ENCODE assay signal across 10 cellular contexts in the genomic region with DNA sequence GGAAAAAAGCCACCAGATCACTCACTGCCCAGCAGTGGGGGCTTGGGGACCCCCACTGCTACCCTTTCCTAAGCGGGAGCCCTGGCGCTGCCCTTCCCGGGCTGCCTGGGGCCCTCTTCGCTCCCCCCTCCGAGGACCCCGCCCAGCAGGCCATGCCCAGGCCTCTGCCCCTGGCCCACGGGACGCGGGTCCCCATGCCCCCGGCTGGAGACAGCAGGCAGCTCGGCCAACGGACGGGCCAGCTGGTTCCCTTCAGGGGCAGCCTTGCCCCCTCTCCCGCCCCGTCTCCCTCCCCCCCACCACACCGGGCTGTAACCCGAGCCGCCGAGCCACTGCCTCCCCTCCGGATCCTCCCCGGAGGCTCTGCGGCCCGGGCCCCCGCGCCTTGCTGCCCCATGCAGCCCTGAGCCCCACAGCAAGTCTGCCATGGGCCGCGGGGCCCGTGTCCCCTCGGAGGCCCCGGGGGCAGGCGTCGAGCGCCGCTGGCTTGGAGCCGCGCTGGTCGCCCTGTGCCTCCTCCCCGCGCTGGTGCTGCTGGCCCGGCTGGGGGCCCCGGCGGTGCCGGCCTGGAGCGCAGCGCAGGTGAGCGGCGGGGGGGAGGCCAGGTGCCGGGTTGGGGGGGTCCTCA. TPM values are rescaled to one million over a fixed set of nuclear protein-coding genes. Genes with fewer than 3 reads are reported as not detected.
DNase-seq lines count a peak whose midpoint lies in the region; ATAC-seq and TF ChIP-seq lines count a peak whose summit lies in the region.
"Had no signal": no experiment of that assay in that cellular context is flagged by ENCODE, and none has a peak within 500 bp of the region (broad histone marks: within the 10 kb centered on the region; RNA-seq: fewer than 3 reads in every experiment).

A gene (plus strand): TSS at position 381 of the 628 bp plus-strand sequence. CDS start 46 bp downstream, at position 427.

- no peaks in the 10 kb centered on the region for H3K27me3 Mint-ChIP-seq in CD8-positive, alpha-beta T cell (ENCODE audit: low read depth)

- H3K9me3 Mint-ChIP-seq in CD8-positive, alpha-beta T cell = no peaks in the 10 kb centered on the region

- intact Hi-C loops in CD8-positive, alpha-beta T cell (cut with DNase I, micrococcal nuclease) = loop anchor here (2.0 to 5.0 kb wide), 3 partner anchors 17 to 275 kb away; a partner anchor contains a TSS
- intact Hi-C loops in cardiac septum (cut with DNase I) = no loop called here

- H3K4me1 ChIP-seq in CD8-positive, alpha-beta T cell (ENCODE audit: insufficient read depth, low read length) = peaks cover 11% of the 10 kb centered on the region
- no peaks in the 10 kb centered on the region for H3K4me1 ChIP-seq in osteoblast (ENCODE audit: insufficient read depth, low read length)

- peak within 1 kb of the TSS; percentile 20 for H3K27ac ChIP-seq in CD8-positive, alpha-beta T cell (ENCODE audit: low read depth, low read length)
- H3K27ac ChIP-seq in osteoblast (ENCODE audit: low read depth, low read length) (no peak within 1 kb of the TSS), RWPE1 (no peak within 1 kb of the TSS)

- peaks cover 6% of the 10 kb centered on the region for H4K20me1 ChIP-seq in osteoblast (ENCODE audit: insufficient read depth, low read length)

- peaks cover 6% of the 10 kb centered on the region for H3K4me1 Mint-ChIP-seq in CD8-positive, alpha-beta T cell (ENCODE audit: low read depth)

- no peak within 1 kb of the TSS for H3K4me2 ChIP-seq in osteoblast (ENCODE audit: insufficient read depth, low read length)

- H2AFZ ChIP-seq in osteoblast (ENCODE audit: low read length) = no peak within 1 kb of the TSS

- H3K4me3 ChIP-seq in CD8-positive, alpha-beta T cell (ENCODE audit: low read depth, low read length) = no peak within 1 kb of the TSS
- no peak within 1 kb of the TSS for H3K4me3 ChIP-seq in osteoblast (ENCODE audit: insufficient read depth, low read length)

- H3K27ac Mint-ChIP-seq in CD8-positive, alpha-beta T cell = peak within 1 kb of the TSS; percentile 82

- H3K27me3 ChIP-seq in CD8-positive, alpha-beta T cell (ENCODE audit: insufficient read depth, low read length) = no peaks in the 10 kb centered on the region
- H3K27me3 ChIP-seq in osteoblast (ENCODE audit: insufficient read depth, low read length) = peaks cover 8% of the 10 kb centered on the region

- TF ChIP-seq CTCF in CD8-positive, alpha-beta T cell (IDR thresholded peaks at IDR 0.05) = no peak
- no peak for TF ChIP-seq CTCF in osteoblast (IDR thresholded peaks at IDR 0.05; ENCODE audit: extremely low read depth, low read depth, low read length)
- TF ChIP-seq CTCF in RWPE1 (conservative IDR thresholded peaks at IDR 0.05; ENCODE audit: low read depth) = no peak

- no peaks in the 10 kb centered on the region for H3K36me3 ChIP-seq in CD8-positive, alpha-beta T cell (ENCODE audit: insufficient read depth, low read length)
- H3K36me3 ChIP-seq in osteoblast (ENCODE audit: insufficient read depth, low read length) = peaks cover 4% of the 10 kb centered on the region

- POLR2A ChIA-PET in CD8-positive, alpha-beta T cell (lab: Charles Lee) = interaction anchor here (4.1 kb wide), 1 partner anchor 14 kb away, joined by 112 read pairs; a partner anchor contains a TSS
- POLR2A ChIA-PET in RWPE1 (lab: Yijun Ruan, JAX; ENCODE audit: low non-redundant PET) = no interaction called here

- peaks cover 8% of the 10 kb centered on the region for H3K36me3 Mint-ChIP-seq in CD8-positive, alpha-beta T cell

- H3K4me3 Mint-ChIP-seq in CD8-positive, alpha-beta T cell = peak within 1 kb of the TSS; percentile 78

- no peaks in the 10 kb centered on the region for H3K79me2 ChIP-seq in osteoblast (ENCODE audit: insufficient read depth, low read length)

- CTCF ChIA-PET in CD8-positive, alpha-beta T cell (lab: Charles Lee) = interaction anchor here (2.8 kb wide), 1 partner anchor 17 kb away, joined by 9 read pairs; a partner anchor contains a TSS
- CTCF ChIA-PET in RWPE1 (lab: Yijun Ruan, JAX) = no interaction called here

- no peaks in the 10 kb centered on the region for H3K9me3 ChIP-seq in CD8-positive, alpha-beta T cell (ENCODE audit: low read length)
- H3K9me3 ChIP-seq in osteoblast (ENCODE audit: low read depth, low read length) = no peaks in the 10 kb centered on the region

- ATAC-seq in CD8-positive, alpha-beta T cell = no peak
- ATAC-seq in GM18520 (IDR thresholded peaks at IDR 0.05; ENCODE audit: unreplicated experiment) = no peak

- DNase-seq in CD8-positive, alpha-beta T cell = no peak
- peak; percentile 69 for DNase-seq in NCI-H510A (lab: John Stamatoyannopoulos, UW)
- DNase-seq in cardiac septum (ENCODE audit: low spot score) = no peak
- peak; percentile 97 for DNase-seq in osteoblast (ENCODE audit: insufficient read length, low spot score, missing footprints)
- no peak for DNase-seq in RWPE1 (ENCODE audit: low spot score)
- DNase-seq in NCI-H187 treated with DMSO at 0.1 percent for 48 hours (lab: John Stamatoyannopoulos, UW) = no peak
- DNase-seq in putamen (ENCODE audit: low spot score) = no peak
- DNase-seq: kidney glomerular epithelial cell, NCI-H526 treated with DMSO at 0.1 percent for 48 hours had no signal

RNA-seq across cellular contexts. Expression of the gene that starts here (rescaled TPM):
- 10 to 100 TPM; 11.9 to 12.3 TPM for total RNA-seq in CD8-positive, alpha-beta T cell
- total RNA-seq in cardiac septum (60.2 TPM), osteoblast (0.59 and 1.1 TPM in 2 replicates)

Comparison
In these comparisons a context has a peak if more than half of its experiments do, and no peak if none do; other contexts are left out.
1. DNase-seq: peak in NCI-H510A (single experiment) and osteoblast (single experiment); none in CD8-positive, alpha-beta T cell (0 of 7), cardiac septum (single experiment), RWPE1 (single experiment), NCI-H187 treated with DMSO at 0.1 percent for 48 hours (single experiment) and putamen (single experiment).